8 cellular contexts compared by ENCODE assay signal in genomic region chr5:138575194-138576015, GRCh38. TPM values are rescaled to one million over a fixed set of nuclear protein-coding genes. Genes with fewer than 3 reads are reported as not detected.
DNase-seq lines count a peak whose midpoint lies in the region; ATAC-seq and TF ChIP-seq lines count a peak whose summit lies in the region.

HSPA9 (minus strand) TSS chr5:138575401; CDS start chr5:138575318, 83 bp downstream.

- peaks cover 27% of the 10 kb centered on the region for H3F3A ChIP-seq in PC-9 (ENCODE audit: insufficient read depth, low read depth)

- peak; percentile 94 for DNase-seq in DMS153 (lab: John Stamatoyannopoulos, UW)
- DNase-seq in Jurkat, Clone E6-1 (ENCODE audit: low read depth, low spot score): peak; percentile 99
- DNase-seq in PC-9: peak; percentile 94 to 98
- DNase-seq in activated T-cell treated with anti-CD3 and anti-CD28 coated beads, Interleukin-2, amount 50 U/mL, for 1 hour: peak; percentile 96
- DNase-seq in epithelial cell of prostate (ENCODE audit: low read depth, low spot score): peak; percentile 97
- peak; percentile 97 to 99 (median 98) for DNase-seq in mucosa of descending colon
- DNase-seq in stimulated activated CD8-positive, alpha-beta memory T cell treated with anti-CD3 and anti-CD28 coated beads, Interleukin-4, amount 100 ng/mL, for 24 hours (ENCODE audit: low read depth): peak; percentile 92

- H2AFZ ChIP-seq in PC-9: peak within 1 kb of the TSS; percentile 92

- POLR2A ChIA-PET in PC-9 (lab: Charles Lee; ENCODE audit: unreplicated experiment): interaction anchor here (0.6 to 1.5 kb wide), 13 partner anchors 13 to 1151 kb away, joined by 3 to 36 read pairs (median 5); partner anchors contain the start of genes EGR1, ETF1 and PAIP2

- H3K27me3 ChIP-seq in PC-9 (ENCODE audit: insufficient read depth, low read depth): no peaks in the 10 kb centered on the region

- H3K9me3 ChIP-seq in PC-9 (ENCODE audit: insufficient read depth, low read depth) (no peaks in the 10 kb centered on the region), mucosa of descending colon (no peaks in the 10 kb centered on the region)

- peaks cover 22% of the 10 kb centered on the region for H4K20me1 ChIP-seq in PC-9 (ENCODE audit: insufficient read depth)

- peaks cover 48% of the 10 kb centered on the region for H3K79me2 ChIP-seq in PC-9 (ENCODE audit: low read depth)

- no peaks in the 10 kb centered on the region for H3K9me2 ChIP-seq in PC-9 (ENCODE audit: insufficient read depth)

- TF ChIP-seq CTCF in PC-9 (conservative IDR thresholded peaks at IDR 0.05) (no peak; the same call in 1 of the 2 replicates), mucosa of descending colon (IDR thresholded peaks at IDR 0.05) (no peak)

- intact Hi-C loops in PC-9 (cut with micrococcal nuclease; ENCODE audit: unreplicated experiment): loop anchor here (1.0 to 10.0 kb wide), 6 partner anchors 32 to 197 kb away; partner anchors contain the start of genes CTNNA1 and ETF1
- intact Hi-C loops in mucosa of descending colon (cut with DNase I, micrococcal nuclease): no loop called here

- H3K4me1 ChIP-seq in PC-9 (replicated peaks; ENCODE audit: insufficient read depth): peaks cover 27% of the 10 kb centered on the region
- H3K4me1 ChIP-seq in mucosa of descending colon (ENCODE audit: low read depth): peaks cover 9% of the 10 kb centered on the region

- BruUV-seq in PC-9 (replicated peaks; lab: Mats Ljungman, UMichigan): no TSS peak

- peaks cover 37% of the 10 kb centered on the region for H3K36me3 ChIP-seq in PC-9 (ENCODE audit: low read depth)
- H3K36me3 ChIP-seq in mucosa of descending colon (ENCODE audit: low read depth): peaks cover 20% of the 10 kb centered on the region

- CTCF ChIA-PET in PC-9 (lab: Charles Lee): interaction anchor here (0.6 to 1.0 kb wide), 3 partner anchors 65 to 216 kb away, joined by 3 to 4 read pairs (median 3); no protein-coding TSS in a partner anchor

- peak within 1 kb of the TSS; percentile 93 for H3K4me2 ChIP-seq in PC-9

- ATAC-seq in GM21619 (IDR thresholded peaks at IDR 0.05; ENCODE audit: unreplicated experiment): peak; percentile 84
- peak; percentile 95 for ATAC-seq in mucosa of descending colon

- peak within 1 kb of the TSS; percentile 70 for H3K4me3 ChIP-seq in Jurkat, Clone E6-1 (ENCODE audit: low read length)
- H3K4me3 ChIP-seq in PC-9 (peak within 1 kb of the TSS; percentile 99), mucosa of descending colon (peak within 1 kb of the TSS; percentile 92)

- H3K27ac ChIP-seq in PC-9: peak within 1 kb of the TSS; percentile 99
- H3K27ac ChIP-seq in epithelial cell of prostate: peak within 1 kb of the TSS; percentile 96

RNA-seq across cellular contexts. Expression of gene HSPA9, which starts in this region (rescaled TPM):
- polyA plus RNA-seq in Jurkat, Clone E6-1 (2012; ENCODE audit: insufficient read depth, insufficient read length): 365 TPM
- total RNA-seq in PC-9 (2021) (252 and 256 TPM in 2 replicates), mucosa of descending colon (100 to 1,000 TPM; 170 to 182 (median 173) TPM)

Comparison
In these comparisons a context has a peak if more than half of its experiments do, and no peak if none do; other contexts are left out.
1. Peak in every context shown above with its lines: DNase-seq, ATAC-seq, H3K4me3 ChIP-seq and H3K27ac ChIP-seq.